Comparison of ENCODE assay signal across 14 cellular contexts in the genomic region with DNA sequence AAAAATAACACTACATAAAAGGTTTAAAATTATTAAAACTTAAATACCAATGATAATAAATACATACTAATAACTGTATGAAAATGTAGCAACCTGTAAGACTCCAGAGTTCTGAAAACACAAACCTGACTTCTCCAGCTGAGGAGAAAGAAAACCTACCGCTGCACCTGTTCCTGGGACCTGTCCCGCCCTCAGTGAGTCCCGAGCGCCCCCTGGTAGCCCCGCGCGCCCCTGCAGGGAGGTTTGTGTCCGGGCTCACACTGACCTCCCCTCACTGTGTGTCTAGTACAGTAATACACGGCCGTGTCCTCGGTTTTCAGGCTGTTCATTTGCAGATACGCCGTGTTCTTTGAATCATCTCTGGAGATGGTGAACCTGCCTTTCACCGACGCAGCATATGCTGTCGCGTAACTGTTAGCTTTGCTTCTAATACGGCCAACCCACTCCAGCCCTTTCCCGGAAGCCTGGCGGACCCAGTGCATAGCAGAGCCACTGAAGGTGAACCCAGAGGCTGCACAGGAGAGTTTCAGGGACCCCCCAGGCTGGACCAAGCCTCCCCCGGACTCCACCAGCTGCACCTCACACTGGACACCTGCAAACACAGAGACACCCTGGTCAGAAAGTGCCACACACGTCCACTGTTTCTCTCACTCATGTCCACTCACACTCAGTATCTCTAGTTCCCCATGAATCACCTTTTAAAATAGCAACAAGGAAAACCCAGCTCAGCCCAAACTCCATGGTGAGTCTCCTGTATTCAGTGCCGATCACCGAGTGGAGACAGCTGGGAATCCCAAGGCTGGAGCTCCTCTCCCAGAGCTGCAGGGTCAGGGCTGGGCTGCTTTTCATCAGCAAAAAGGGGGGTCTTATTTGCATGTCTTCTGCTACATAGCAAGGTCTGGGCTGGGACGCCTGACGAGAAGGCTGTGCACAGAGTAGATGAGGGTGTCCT.
DNase-seq lines count a peak whose midpoint lies in the region; TF ChIP-seq lines count a peak whose summit lies in the region.
"Had no signal": no experiment of that assay in that cellular context is flagged by ENCODE, and none has a peak within 500 bp of the region (broad histone marks: within the 10 kb centered on the region; RNA-seq: fewer than 3 reads in every experiment).

No MANE protein-coding gene starts in this region.

- peak in 2 of 3 experiments; percentile 8 to 9 for DNase-seq in NCI-H1417 (lab: John Stamatoyannopoulos, UW)
- no peak for DNase-seq in NCI-H1417 treated with DMSO at 0.1 percent for 48 hours (lab: John Stamatoyannopoulos, UW)
- DNase-seq in GM12865 (ENCODE audit: low read depth), result no peak
- peak; percentile 17 for DNase-seq in NCI-H69 (lab: John Stamatoyannopoulos, UW)
- no peak for DNase-seq in epithelial cell of proximal tubule (ENCODE audit: low read depth)
- DNase-seq in MV-4-11 (lab: John Stamatoyannopoulos, UW), result no peak
- DNase-seq in KG1 (lab: John Stamatoyannopoulos, UW), result no peak
- no peak for DNase-seq in posterior cingulate gyrus
- DNase-seq: dermis blood vessel endothelial cell, DMS79, kidney glomerular epithelial cell, natural killer cell, OCI-M1 had no signal

- intact Hi-C loops in posterior cingulate gyrus (cut with DNase I), result no loop called here

- H3K4me3 ChIP-seq in GM12865 (ENCODE audit: low read depth, low read length) (no peak overlapping the region), epithelial cell of proximal tubule (ENCODE audit: low read depth, low read length) (no peak overlapping the region)
- H3K4me3 ChIP-seq: upper lobe of left lung had no signal

- TF ChIP-seq CTCF in GM12865 (IDR thresholded peaks at IDR 0.05; ENCODE audit: insufficient read depth, low read depth, low read length, missing control alignments) (peak; percentile 13), epithelial cell of proximal tubule (conservative IDR thresholded peaks at IDR 0.05; ENCODE audit: low read depth, low read length) (peak; percentile 36)

Comparison
In these comparisons a context has a peak if more than half of its experiments do, and no peak if none do; other contexts are left out.
1. DNase-seq: peak in NCI-H1417 (2 of 3) and NCI-H69 (single experiment); none in NCI-H1417 treated with DMSO at 0.1 percent for 48 hours (single experiment), GM12865 (single experiment), epithelial cell of proximal tubule (single experiment), MV-4-11 (single experiment), KG1 (single experiment) and posterior cingulate gyrus (0 of 10).